23 cellular contexts compared by ENCODE assay signal in genomic region chr20:53210041-53210440, GRCh38.
DNase-seq lines count a peak whose midpoint lies in the region; ATAC-seq, FAIRE-seq and TF ChIP-seq lines count a peak whose summit lies in the region.
"Had no signal": no experiment of that assay in that cellular context is flagged by ENCODE, and none has a peak within 500 bp of the region (broad histone marks: within the 10 kb centered on the region; RNA-seq: fewer than 3 reads in every experiment).

No MANE protein-coding gene starts in this region.

- H3K4me1 ChIP-seq in OCI-LY3 (ENCODE audit: low read length) (peaks cover 5% of the 10 kb centered on the region), K562 (replicated peaks in 1 of 2; ENCODE audit: control insufficient read depth in 2 of 2, insufficient read depth in 2 of 2, low read length in 2 of 2) (peaks cover 0 to 2% of the 10 kb centered on the region in 2 experiments; a peak in 2 of 5 replicates), mesenchymal stem cell (ENCODE audit: control insufficient read depth, insufficient read depth, low read depth, low read length) (no peaks in the 10 kb centered on the region), SK-N-SH (ENCODE audit: control insufficient read depth in 1 of 2, insufficient read depth in 2 of 2, low read depth in 1 of 2, low read length in 1 of 2) (no peaks in the 10 kb centered on the region)
- H3K4me1 ChIP-seq: A549; BLaER1 treated with 17β-estradiol and CSF1 and Interleukin-3, amounts not matched to agents 10 nM and 100 nM; Caco-2 had no signal

- H3K9me3 ChIP-seq in OCI-LY3 (ENCODE audit: insufficient read depth, low read length): no peaks in the 10 kb centered on the region
- no peaks in the 10 kb centered on the region for H3K9me3 ChIP-seq in K562 (replicated peaks; ENCODE audit: control insufficient read depth, insufficient read depth, low read depth, low read length)
- H3K9me3 ChIP-seq in mesenchymal stem cell (ENCODE audit: control insufficient read depth, low read length): no peaks in the 10 kb centered on the region
- no peaks in the 10 kb centered on the region for H3K9me3 ChIP-seq in SK-N-SH
- H3K9me3 ChIP-seq: A549; BLaER1 treated with 17β-estradiol and CSF1 and Interleukin-3, amounts not matched to agents 10 nM and 100 nM; Caco-2 had no signal

- no peak overlapping the region for H2AK5ac ChIP-seq in mesenchymal stem cell (ENCODE audit: low read length, severe bottlenecking)

- H3K23ac ChIP-seq in mesenchymal stem cell (ENCODE audit: low read length in 2 of 2): no peak overlapping the region

- WGBS in K562 (ENCODE audit: insufficient coverage, low coverage, missing lambda C conversion rate): under 1% methylated on average over 10 of the region's 13 CpGs
- 82% methylated on average over 13 of the region's 13 CpGs for WGBS in mesenchymal stem cell
- 58% methylated on average over 11 of the region's 13 CpGs for WGBS in SK-N-SH (ENCODE audit: low lambda C conversion rate)

- TF ChIP-seq POLR2A in K562 (conservative IDR thresholded peaks at IDR 0.05): no peak

- TF ChIP-seq EP300 in K562 (IDR thresholded peaks at IDR 0.05; ENCODE audit: low read length) (no peak), SK-N-SH (IDR thresholded peaks at IDR 0.05; ENCODE audit: borderline replicate concordance in 1 of 2, low read depth in 1 of 2, low read length in 1 of 2) (no peak)

- H3K79me2 ChIP-seq in OCI-LY3 (ENCODE audit: low read length): no peaks in the 10 kb centered on the region
- H3K79me2 ChIP-seq in K562 (ENCODE audit: control insufficient read depth, insufficient read depth, low read length): no peaks in the 10 kb centered on the region
- H3K79me2 ChIP-seq in SK-N-SH (ENCODE audit: insufficient read depth): no peaks in the 10 kb centered on the region

- in situ Hi-C loops in K562 (cut with MboI): loop anchor here (10.0 kb wide), 1 partner anchor 335 kb away; no protein-coding TSS in a partner anchor

- H3F3A ChIP-seq in SK-N-SH (replicated peaks; ENCODE audit: insufficient read depth): no peaks in the 10 kb centered on the region

- no peak overlapping the region for H3K18ac ChIP-seq in mesenchymal stem cell (ENCODE audit: low read depth in 1 of 2, low read length in 2 of 2)

- no peak overlapping the region for H2BK12ac ChIP-seq in mesenchymal stem cell (ENCODE audit: low read length in 2 of 2)

- H2BK120ac ChIP-seq in mesenchymal stem cell (ENCODE audit: low read depth, low read length): no peak overlapping the region

- H3K14ac ChIP-seq in mesenchymal stem cell (ENCODE audit: low read length in 2 of 2): no peak overlapping the region

- H2BK5ac ChIP-seq in mesenchymal stem cell (ENCODE audit: low read depth, low read length, poor library complexity, severe bottlenecking): no peak overlapping the region

- TF ChIP-seq CTCF in OCI-LY3 (IDR thresholded peaks at IDR 0.05; ENCODE audit: low read depth, low read length): no peak
- no peak for TF ChIP-seq CTCF in K562 (IDR thresholded peaks at IDR 0.05 in 2 of 3, conservative IDR thresholded peaks at IDR 0.05 in 1 of 3; ENCODE audit: insufficient read depth in 2 of 3, low read depth in 1 of 3, low read length in 3 of 3)
- TF ChIP-seq CTCF in SK-N-SH (IDR thresholded peaks at IDR 0.05): no peak

- H3K36me3 ChIP-seq in OCI-LY3 (replicated peaks; ENCODE audit: low read depth, low read length) (no peaks in the 10 kb centered on the region), K562 (ENCODE audit: control insufficient read depth, insufficient read depth, low read length) (no peaks in the 10 kb centered on the region), mesenchymal stem cell (ENCODE audit: control insufficient read depth in 1 of 2, insufficient read depth in 2 of 2, low read depth in 1 of 2, low read length in 2 of 2) (no peaks in the 10 kb centered on the region), SK-N-SH (replicated peaks in 1 of 2; ENCODE audit: control insufficient read depth in 1 of 2, insufficient read depth in 2 of 2, low read length in 1 of 2) (no peaks in the 10 kb centered on the region)
- H3K36me3 ChIP-seq: BLaER1 treated with 17β-estradiol and CSF1 and Interleukin-3, amounts not matched to agents 10 nM and 100 nM had no signal

- no peak overlapping the region for H2BK15ac ChIP-seq in mesenchymal stem cell (ENCODE audit: low read depth, poor library complexity, severe bottlenecking)

- POLR2A ChIA-PET in K562 (lab: Yijun Ruan, JAX): interaction anchor here (0.6 kb wide), 1 partner anchor 10 kb away, joined by 3 read pairs; no protein-coding TSS in a partner anchor
- POLR2A ChIA-PET in SK-N-SH (lab: Yijun Ruan, JAX): no interaction called here

- peak overlapping the region; percentile 32 for H4K8ac ChIP-seq in mesenchymal stem cell (ENCODE audit: low read length)

- peak; percentile 54 for FAIRE-seq in HTR-8/SVneo (lab: Jason Lieb, UNC)
- FAIRE-seq in K562 (lab: Jason Lieb, UNC): no peak
- FAIRE-seq: A549, D721Med, G401.6, GM12891, GM19239 had no signal

- H3K4ac ChIP-seq in mesenchymal stem cell (ENCODE audit: low read depth in 1 of 2, low read length in 2 of 2): no peak overlapping the region

- no peak overlapping the region for H3K9ac ChIP-seq in OCI-LY3 (ENCODE audit: low read length)
- peak overlapping the region in 1 of 2 experiments; percentile 79; a peak in 2 of 4 replicates for H3K9ac ChIP-seq in K562 (ENCODE audit: insufficient read depth in 1 of 2, low read depth in 2 of 2, low read length in 2 of 2)
- H3K9ac ChIP-seq in mesenchymal stem cell (ENCODE audit: low read length): no peak overlapping the region
- no peak overlapping the region for H3K9ac ChIP-seq in SK-N-SH
- H3K9ac ChIP-seq: BLaER1 treated with 17β-estradiol and CSF1 and Interleukin-3, amounts not matched to agents 10 nM and 100 nM had no signal

- no peak overlapping the region for H3K4me3 ChIP-seq in OCI-LY3 (ENCODE audit: low read length)
- no peak overlapping the region for H3K4me3 ChIP-seq in K562
- no peak overlapping the region for H3K4me3 ChIP-seq in mesenchymal stem cell (ENCODE audit: insufficient read depth in 1 of 2, low read depth in 1 of 2, low read length in 2 of 2)
- no peak overlapping the region for H3K4me3 ChIP-seq in SK-N-SH (ENCODE audit: low read depth in 2 of 2, low read length in 1 of 2)
- H3K4me3 ChIP-seq: A549; BLaER1 treated with 17β-estradiol and CSF1 and Interleukin-3, amounts not matched to agents 10 nM and 100 nM had no signal

- H3K79me1 ChIP-seq in mesenchymal stem cell (replicated peaks; ENCODE audit: low read length, poor library complexity, severe bottlenecking): no peaks in the 10 kb centered on the region

- no peaks in the 10 kb centered on the region for H3K9me2 ChIP-seq in SK-N-SH

- DNase-seq in HTR-8/SVneo (ENCODE audit: insufficient read length, low spot score) (no peak), K562 (ENCODE audit: extremely low read depth in 1 of 4, low spot score in 3 of 4) (no peak), mesenchymal stem cell (no peak), dedifferentiated amniotic fluid mesenchymal stem cell (ENCODE audit: extremely low spot score) (no peak), SK-N-SH (no peak)
- DNase-seq in activated CD4-positive, alpha-beta T cell treated with anti-CD3 and anti-CD28 coated beads for 4 hours: no peak
- DNase-seq: AML-193; Caco-2; Calu3; CD4-positive, alpha-beta T cell; CD8-positive, alpha-beta T cell; DMS79 treated with DMSO at 0.1 percent for 48 hours; GF-D8 had no signal

- H3K27me3 ChIP-seq in OCI-LY3 (ENCODE audit: low read depth, low read length) (no peaks in the 10 kb centered on the region; the same call in 1 of the 2 replicates), K562 (ENCODE audit: control insufficient read depth in 2 of 2, insufficient read depth in 2 of 2, low read length in 2 of 2) (0 out of 5 replicates have a peak, but pooled peaks cover 0 to 6% of the 10 kb centered on the region in 2 experiments), mesenchymal stem cell (ENCODE audit: control insufficient read depth in 1 of 2, insufficient read depth in 1 of 2, low read length in 2 of 2) (no peaks in the 10 kb centered on the region), SK-N-SH (ENCODE audit: insufficient read depth) (no peaks in the 10 kb centered on the region)
- H3K27me3 ChIP-seq: BLaER1 treated with 17β-estradiol and CSF1 and Interleukin-3, amounts not matched to agents 10 nM and 100 nM had no signal

- ATAC-seq in K562 (peak; percentile 25; the same call in 1 of the 3 replicates), GM19452 (IDR thresholded peaks at IDR 0.05; ENCODE audit: unreplicated experiment) (no peak)
- ATAC-seq: A549; CD8-positive, alpha-beta T cell had no signal

- H2AFZ ChIP-seq in OCI-LY3 (ENCODE audit: low read depth, low read length): no peak overlapping the region
- peak overlapping the region; percentile 73 for H2AFZ ChIP-seq in K562 (ENCODE audit: low read depth, low read length)
- H2AFZ ChIP-seq in mesenchymal stem cell (ENCODE audit: low read depth, low read length): no peak overlapping the region
- H2AFZ ChIP-seq in SK-N-SH (ENCODE audit: low read depth): no peak overlapping the region

- H4K91ac ChIP-seq in mesenchymal stem cell (ENCODE audit: low read length): no peak overlapping the region

- no peaks in the 10 kb centered on the region for H3K9me1 ChIP-seq in K562 (ENCODE audit: control insufficient read depth, insufficient read depth, low read length)

- H3K27ac ChIP-seq in OCI-LY3 (ENCODE audit: low read length) (no peak overlapping the region), K562 (ENCODE audit: extremely low read depth, low read depth, low read length) (no peak overlapping the region), mesenchymal stem cell (ENCODE audit: low read length, poor library complexity, severe bottlenecking) (no peak overlapping the region), SK-N-SH (ENCODE audit: low read depth in 2 of 2, low read length in 1 of 2) (no peak overlapping the region)
- H3K27ac ChIP-seq: 22Rv1; A549; BLaER1 treated with 17β-estradiol and CSF1 and Interleukin-3, amounts not matched to agents 10 nM and 100 nM; C4-2B had no signal

- BruUV-seq in K562 (replicated peaks; lab: Mats Ljungman, UMichigan): no TSS peak

- intact Hi-C loops in K562 (cut with micrococcal nuclease): no loop called here

- H3K4me2 ChIP-seq in OCI-LY3 (ENCODE audit: low read length) (0 out of 2 replicates have a peak overlapping the region, but pooled peaks have one; percentile 8), K562 (ENCODE audit: insufficient read depth, low read length) (peak overlapping the region; percentile 39), mesenchymal stem cell (ENCODE audit: low read length, poor library complexity, severe bottlenecking) (no peak overlapping the region), SK-N-SH (no peak overlapping the region)
- H3K4me2 ChIP-seq: A549; BLaER1 treated with 17β-estradiol and CSF1 and Interleukin-3, amounts not matched to agents 10 nM and 100 nM had no signal

- CTCF ChIA-PET in K562 (lab: Yijun Ruan, JAX; ENCODE audit: low intra/inter-chr PET ratio) (no interaction called here), SK-N-SH (lab: Yijun Ruan, JAX) (interaction anchor here (0.6 to 1.0 kb wide), 3 partner anchors 8 to 190 kb away, joined by 3 to 4 read pairs (median 3); no protein-coding TSS in a partner anchor)

- no peaks in the 10 kb centered on the region for H4K20me1 ChIP-seq in OCI-LY3 (ENCODE audit: insufficient read depth, low read length)
- H4K20me1 ChIP-seq in K562 (replicated peaks; ENCODE audit: control insufficient read depth, insufficient read depth, low read length): no peaks in the 10 kb centered on the region
- no peaks in the 10 kb centered on the region for H4K20me1 ChIP-seq in SK-N-SH (ENCODE audit: insufficient read depth)
- H4K20me1 ChIP-seq: BLaER1 treated with 17β-estradiol and CSF1 and Interleukin-3, amounts not matched to agents 10 nM and 100 nM had no signal

- TF ChIP-seq RAD21 in K562 (CRISPR knock-in tag; conservative IDR thresholded peaks at IDR 0.05 in 1 of 2, IDR thresholded peaks at IDR 0.05 in 1 of 2) (no peak), SK-N-SH (IDR thresholded peaks at IDR 0.05; ENCODE audit: low read length) (no peak)

Comparison
In these comparisons a context has a peak if more than half of its experiments do, and no peak if none do; other contexts are left out.
1. H3K4me2 ChIP-seq: peak in OCI-LY3 (single experiment) and K562 (single experiment); none in mesenchymal stem cell (single experiment) and SK-N-SH (single experiment).